Comparison of ENCODE assay signal across 17 cellular contexts in the genomic region with DNA sequence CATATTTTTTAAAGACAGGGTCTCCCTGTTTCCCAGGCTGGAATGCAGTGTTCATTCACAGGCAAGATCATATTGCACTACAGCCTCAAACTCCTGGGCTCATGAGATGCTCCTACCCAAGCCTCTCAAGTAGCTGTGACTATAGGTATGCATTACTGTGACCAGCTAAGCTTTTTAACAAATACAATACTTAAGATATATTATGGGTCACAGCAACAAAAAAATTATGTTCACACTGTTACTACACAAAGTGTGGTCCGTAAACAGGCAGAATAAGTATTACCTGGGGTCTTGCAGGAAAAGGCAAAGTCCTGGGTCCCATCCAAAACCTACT.
A peak's percentile ranks its signal among the peaks of the same experiment; 100 is the strongest.
DNase-seq lines count a peak whose midpoint lies in the region; ATAC-seq, FAIRE-seq and TF ChIP-seq lines count a peak whose summit lies in the region.
"Had no signal": no experiment of that assay in that cellular context is flagged by ENCODE, and none has a peak within 500 bp of the region (broad histone marks: within the 10 kb centered on the region; RNA-seq: fewer than 3 reads in every experiment).

No MANE protein-coding gene starts in this region.

- H2AFZ ChIP-seq in PC-9 = no peak overlapping the region

- 0 out of 2 replicates have a peak, but pooled peaks cover 4% of the 10 kb centered on the region for H3K4me1 ChIP-seq in PC-9 (replicated peaks; ENCODE audit: insufficient read depth)
- H3K4me1 ChIP-seq in pancreas = peaks cover 0 to 14% (median 4%) of the 10 kb centered on the region in 3 donors
- H3K4me1 ChIP-seq in vagina = no peaks in the 10 kb centered on the region
- H3K4me1 ChIP-seq: BLaER1, HAP-1 had no signal

- POLR2A ChIA-PET in PC-9 (lab: Charles Lee; ENCODE audit: unreplicated experiment) = no interaction called here

- CTCF ChIA-PET in PC-9 (lab: Charles Lee) = no interaction called here

- no peak for DNase-seq in PC-9
- no peak for DNase-seq in left lobe of liver (ENCODE audit: low spot score)
- no peak for DNase-seq in pancreas
- no peak for DNase-seq in nucleus accumbens (lab: John Stamatoyannopoulos, UW)
- DNase-seq in vagina (ENCODE audit: extremely low spot score in 2 of 2) = no peak
- no peak for DNase-seq in GM19240 (ENCODE audit: insufficient read length, low spot score)
- DNase-seq: CD4-positive, alpha-beta memory T cell; DMS 273 treated with DMSO at 0.1 percent for 48 hours; DMS53; DND-41; EL; KBM-7 had no signal

- H3F3A ChIP-seq in PC-9 (ENCODE audit: insufficient read depth, low read depth) = no peaks in the 10 kb centered on the region

- intact Hi-C loops in PC-9 (cut with micrococcal nuclease; ENCODE audit: unreplicated experiment) (no loop called here), pancreas (cut with DNase I) (no loop called here), vagina (cut with DNase I) (no loop called here)

- H3K27me3 ChIP-seq in PC-9 (ENCODE audit: insufficient read depth, low read depth) = no peaks in the 10 kb centered on the region
- H3K27me3 ChIP-seq in pancreas = no peaks in the 10 kb centered on the region
- no peaks in the 10 kb centered on the region for H3K27me3 ChIP-seq in vagina
- H3K27me3 ChIP-seq: BLaER1 had no signal

- TF ChIP-seq CTCF in PC-9 (conservative IDR thresholded peaks at IDR 0.05) = no peak
- no peak for TF ChIP-seq CTCF in pancreas (IDR thresholded peaks at IDR 0.05)
- no peak for TF ChIP-seq CTCF in vagina (IDR thresholded peaks at IDR 0.05)

- H3K4me2 ChIP-seq in PC-9 = no peak overlapping the region
- H3K4me2 ChIP-seq: BLaER1 had no signal

- 97 to 98% methylated on average over 1 of the region's 1 CpG for WGBS in pancreas, 2 donors

- no peak for TF ChIP-seq POLR2A in vagina (IDR thresholded peaks at IDR 0.05)

- ATAC-seq in left lobe of liver (peak; percentile 68), pancreas (peak in 3 of 4 donors; percentile 43 to 56 (median 48))
- ATAC-seq: GM12878 had no signal

- H3K4me3 ChIP-seq in PC-9 (no peak overlapping the region), pancreas (no peak overlapping the region), vagina (no peak overlapping the region)
- H3K4me3 ChIP-seq: BLaER1, GM12878, HAP-1 had no signal

- H3K9me2 ChIP-seq in PC-9 (ENCODE audit: insufficient read depth) = no peaks in the 10 kb centered on the region

- no TSS peak for BruUV-seq in PC-9 (replicated peaks; lab: Mats Ljungman, UMichigan)

- H3K27ac ChIP-seq in PC-9 (0 out of 2 replicates have a peak overlapping the region, but pooled peaks have one; percentile 11), pancreas (peak overlapping the region in 1 of 4 donors; percentile 24), vagina (no peak overlapping the region)
- H3K27ac ChIP-seq: BLaER1, HL-60 had no signal

- no peaks in the 10 kb centered on the region for H3K79me2 ChIP-seq in PC-9 (ENCODE audit: low read depth)

- no peak for FAIRE-seq in pancreas (lab: Jason Lieb, UNC)
- FAIRE-seq: GM12878, H1 had no signal

- H3K36me3 ChIP-seq in PC-9 (ENCODE audit: low read depth) (0 out of 2 replicates have a peak, but pooled peaks cover 5% of the 10 kb centered on the region), pancreas (peaks cover 0 to 10% (median 6%) of the 10 kb centered on the region in 3 donors), vagina (peaks cover 4 to 11% of the 10 kb centered on the region in 2 donors)

- H3K9me3 ChIP-seq in PC-9 (ENCODE audit: insufficient read depth, low read depth) (no peaks in the 10 kb centered on the region), pancreas (no peaks in the 10 kb centered on the region), vagina (no peaks in the 10 kb centered on the region)
- H3K9me3 ChIP-seq: HAP-1 had no signal

- no peaks in the 10 kb centered on the region for H4K20me1 ChIP-seq in PC-9 (ENCODE audit: insufficient read depth)
- H4K20me1 ChIP-seq: BLaER1 had no signal
